In genomic region chr17:42456223-42457106, GRCh38 we compare ENCODE assay signal across 1 cellular context.
TF ChIP-seq lines count a peak whose summit lies in the region.

No MANE protein-coding gene starts in this region.

TF ChIP-seq in K562, 482 proteins besides CTCF, POLR2A, EP300 and RAD21 (continued from another document and continues in another):
- TF ChIP-seq CLOCK (CRISPR knock-in tag; IDR thresholded peaks at IDR 0.05; ENCODE audit: borderline replicate concordance), result no peak
- no peak for TF ChIP-seq CREBBP (IDR thresholded peaks at IDR 0.05; ENCODE audit: low read depth, low read length)
- TF ChIP-seq MBD2 (IDR thresholded peaks at IDR 0.05; ENCODE audit: borderline replicate concordance, low read depth), result no peak
- no peak for TF ChIP-seq BMI1 (IDR thresholded peaks at IDR 0.05; ENCODE audit: low read length)
- TF ChIP-seq SIN3B (IDR thresholded peaks at IDR 0.05; ENCODE audit: low read depth), result no peak
- no peak for TF ChIP-seq ZSCAN32 (CRISPR knock-in tag; IDR thresholded peaks at IDR 0.05)
- TF ChIP-seq CHAMP1 (IDR thresholded peaks at IDR 0.05), result no peak
- TF ChIP-seq TRIM28 (IDR thresholded peaks at IDR 0.05), result no peak; the same call in 1 of the 2 replicates
- TF ChIP-seq HNRNPLL (IDR thresholded peaks at IDR 0.05; ENCODE audit: low read depth, low read length, poor library complexity, severe bottlenecking), result no peak
- no peak for TF ChIP-seq MCM2 (IDR thresholded peaks at IDR 0.05; ENCODE audit: low read depth)
- TF ChIP-seq ZNF143 (CRISPR knock-in tag; IDR thresholded peaks at IDR 0.05), result no peak
- 0 out of 2 replicates have a peak, but pooled peaks have one; percentile 26 for TF ChIP-seq CREB1 (IDR thresholded peaks at IDR 0.05)
- no peak for TF ChIP-seq CREB1 (CRISPR knock-in tag; IDR thresholded peaks at IDR 0.05)
- no peak for TF ChIP-seq RBM14 (IDR thresholded peaks at IDR 0.05; ENCODE audit: borderline replicate concordance, insufficient read depth, low read depth, low read length)
- no peak for TF ChIP-seq ZBTB43 (CRISPR knock-in tag; IDR thresholded peaks at IDR 0.05)
- no peak for TF ChIP-seq ZZZ3 (IDR thresholded peaks at IDR 0.05)
- no peak for TF ChIP-seq SREBF2 (CRISPR knock-in tag; IDR thresholded peaks at IDR 0.05)
- TF ChIP-seq ZNF197 (CRISPR knock-in tag; IDR thresholded peaks at IDR 0.05; ENCODE audit: low read depth), result 0 out of 2 replicates have a peak, but pooled peaks have one; percentile 39
- TF ChIP-seq PML (IDR thresholded peaks at IDR 0.05; ENCODE audit: low read length), result peak; percentile 68
- no peak for TF ChIP-seq PHB2 (IDR thresholded peaks at IDR 0.05; ENCODE audit: low read depth)
- TF ChIP-seq ARHGAP35 (IDR thresholded peaks at IDR 0.05; ENCODE audit: partially characterized antibody), result no peak
- no peak for TF ChIP-seq UBTF (IDR thresholded peaks at IDR 0.05; ENCODE audit: borderline replicate concordance in 1 of 2, low read depth in 2 of 2, low read length in 2 of 2)
- TF ChIP-seq OTX1 (CRISPR knock-in tag; IDR thresholded peaks at IDR 0.05), result no peak
- TF ChIP-seq CHD1 (IDR thresholded peaks at IDR 0.05; ENCODE audit: low read length), result no peak
- no peak for TF ChIP-seq WHSC1 (IDR thresholded peaks at IDR 0.05; ENCODE audit: low read length)
- TF ChIP-seq ZNF280B (CRISPR knock-in tag; IDR thresholded peaks at IDR 0.05), result no peak
- no peak for TF ChIP-seq MAZ (CRISPR knock-in tag; conservative IDR thresholded peaks at IDR 0.05 in 1 of 2, IDR thresholded peaks at IDR 0.05 in 1 of 2)
- TF ChIP-seq ZNF224 (CRISPR knock-in tag; IDR thresholded peaks at IDR 0.05), result no peak
- TF ChIP-seq RBBP5 (IDR thresholded peaks at IDR 0.05; ENCODE audit: borderline replicate concordance, insufficient read depth, low read length, poor library complexity, severe bottlenecking), result no peak
- no peak for TF ChIP-seq CBX2 (IDR thresholded peaks at IDR 0.05; ENCODE audit: insufficient read depth, low read length, poor library complexity, severe bottlenecking)
- no peak for TF ChIP-seq NEUROD1 (IDR thresholded peaks at IDR 0.05; ENCODE audit: borderline replicate concordance, low read depth, low read length, partially characterized antibody)
- no peak for TF ChIP-seq ZNF133 (CRISPR knock-in tag; IDR thresholded peaks at IDR 0.05)
- TF ChIP-seq ZNF121 (CRISPR knock-in tag; conservative IDR thresholded peaks at IDR 0.05), result no peak
- TF ChIP-seq CUX1 (CRISPR knock-in tag; IDR thresholded peaks at IDR 0.05), result no peak
- peak; percentile 71; the same call in 1 of the 2 replicates for TF ChIP-seq ZEB2 (IDR thresholded peaks at IDR 0.05)
- TF ChIP-seq GTF2E2 (tag; IDR thresholded peaks at IDR 0.05), result no peak; the same call in 1 of the 2 replicates
- TF ChIP-seq TCF3 (CRISPR knock-in tag; IDR thresholded peaks at IDR 0.05), result peak; percentile 88
- peak; percentile 76 for TF ChIP-seq ADNP (tag; IDR thresholded peaks at IDR 0.05)
- TF ChIP-seq KDM4B (IDR thresholded peaks at IDR 0.05; ENCODE audit: borderline replicate concordance in 2 of 2, low read depth in 1 of 2), result no peak
- TF ChIP-seq TSC22D4 (tag; IDR thresholded peaks at IDR 0.05), result no peak
- peak; percentile 93 for TF ChIP-seq SMARCA4 (IDR thresholded peaks at IDR 0.05)
- no peak for TF ChIP-seq ZBTB7A (IDR thresholded peaks at IDR 0.05; ENCODE audit: borderline replicate concordance, control insufficient read depth, low read depth, low read length)
- no peak for TF ChIP-seq ZC3H8 (IDR thresholded peaks at IDR 0.05)
- no peak for TF ChIP-seq RBFOX2 (IDR thresholded peaks at IDR 0.05; ENCODE audit: low read depth, low read length)
- peak; percentile 66 for TF ChIP-seq RBM25 (IDR thresholded peaks at IDR 0.05; ENCODE audit: low read depth, low read length, severe bottlenecking)
- no peak for TF ChIP-seq KDM2B (CRISPR knock-in tag; IDR thresholded peaks at IDR 0.05)
- no peak for TF ChIP-seq SMARCB1 (IDR thresholded peaks at IDR 0.05; ENCODE audit: insufficient read length, low read depth)
- no peak for TF ChIP-seq THAP12 (CRISPR knock-in tag; IDR thresholded peaks at IDR 0.05)
- TF ChIP-seq THRAP3 (IDR thresholded peaks at IDR 0.05; ENCODE audit: borderline replicate concordance), result peak; percentile 86
- no peak for TF ChIP-seq ASH1L (IDR thresholded peaks at IDR 0.05; ENCODE audit: borderline replicate concordance, low read depth, partially characterized antibody)
- TF ChIP-seq PTBP1 (IDR thresholded peaks at IDR 0.05; ENCODE audit: low read depth, low read length), result no peak
- TF ChIP-seq TAL1 (IDR thresholded peaks at IDR 0.05), result peak; percentile 85
- peak; percentile 90 for TF ChIP-seq LEF1 (IDR thresholded peaks at IDR 0.05)
- TF ChIP-seq NFIC (IDR thresholded peaks at IDR 0.05), result peak; percentile 74
- TF ChIP-seq JUND (IDR thresholded peaks at IDR 0.05; ENCODE audit: borderline replicate concordance, low read depth, low read length), result peak; percentile 54; the same call in 1 of the 2 replicates
- peak; percentile 48; the same call in 1 of the 3 replicates for TF ChIP-seq JUND (tag; IDR thresholded peaks at IDR 0.05; ENCODE audit: borderline replicate concordance, low read depth, low read length)
